ENCODE assay signal across 20 cellular contexts in genomic region chr1:12760256-12760795, GRCh38. TPM values are rescaled to one million over a fixed set of nuclear protein-coding genes. Genes with fewer than 3 reads are reported as not detected.
DNase-seq lines count a peak whose midpoint lies in the region; ATAC-seq, FAIRE-seq and TF ChIP-seq lines count a peak whose summit lies in the region.
"Had no signal": no experiment of that assay in that cellular context is flagged by ENCODE, and none has a peak within 500 bp of the region (broad histone marks: within the 10 kb centered on the region; RNA-seq: fewer than 3 reads in every experiment).

No MANE protein-coding gene starts in this region.

- ATAC-seq in HepG2: peak; percentile 93
- ATAC-seq: activated T-cell treated with anti-CD3 and anti-CD28 coated beads, Interleukin-2, amount 50 U/mL, for 4 hours; natural killer cell treated with Interleukin-12 subunit alpha and Interleukin-12 subunit beta and Interleukin-15 and Interleukin-18, amount 100 ng/mL, for 72 hours had no signal

- H2AFZ ChIP-seq in HepG2 (ENCODE audit: low read length): no peak overlapping the region

- no peak for FAIRE-seq in HepG2 (lab: Jason Lieb, UNC)
- FAIRE-seq: RCC 7860 had no signal

- H3K79me2 ChIP-seq in HepG2 (ENCODE audit: insufficient read depth, low read length): no peaks in the 10 kb centered on the region

- H3K9me3 ChIP-seq in HepG2 (ENCODE audit: low read length): no peaks in the 10 kb centered on the region
- H3K9me3 ChIP-seq in ovary: no peaks in the 10 kb centered on the region
- H3K9me3 ChIP-seq: right lobe of liver had no signal

- DNase-seq in GM10266 (ENCODE audit: extremely low spot score) (no peak), HuH-7 (ENCODE audit: low spot score) (peak; percentile 51), SK-MEL-5 (ENCODE audit: low read depth, low spot score) (peak; percentile 36), HepG2 (ENCODE audit: low spot score) (peak; percentile 25), HK-2 (ENCODE audit: unreplicated experiment) (no peak), SK-N-DZ (ENCODE audit: low spot score) (no peak), ovary (no peak)
- DNase-seq: activated CD4-positive, alpha-beta T cell treated with anti-CD3 and anti-CD28 coated beads for 48 hours; activated T-cell treated with anti-CD3 and anti-CD28 coated beads, Interleukin-2, amount 50 U/mL, for 4 hours; CD4-positive, CD25-positive, alpha-beta regulatory T cell; NCI-H1092; NCI-H345; right lobe of liver; stimulated activated CD4-positive, alpha-beta T cell treated with anti-CD3 and anti-CD28 coated beads, Interleukin-4, amount 100 ng/mL, for 24 hours; T-helper 2 cell had no signal

- TF ChIP-seq EP300 in HepG2 (IDR thresholded peaks at IDR 0.05; ENCODE audit: low read depth in 2 of 2, low read length in 2 of 2): no peak
- TF ChIP-seq EP300 in HepG2 (CRISPR knock-in tag; IDR thresholded peaks at IDR 0.05; ENCODE audit: borderline replicate concordance): no peak
- no peak for TF ChIP-seq EP300 in ovary (IDR thresholded peaks at IDR 0.05)

- WGBS in HepG2 (ENCODE audit: low lambda C conversion rate): 0% methylated on average over 2 of the region's 7 CpGs
- WGBS in ovary, 3 donors: 53 to 64% (median 61%) methylated on average over 7 of the region's 7 CpGs

- POLR2A ChIA-PET in HepG2 (lab: Yijun Ruan, JAX): no interaction called here

- CTCF ChIA-PET in HepG2 (lab: Yijun Ruan, JAX; ENCODE audit: low intra/inter-chr PET ratio, low total read pairs): no interaction called here

- H3K4me3 ChIP-seq in HepG2 (replicated peaks in 1 of 3; ENCODE audit: insufficient read depth in 1 of 3, low read depth in 2 of 3, low read length in 3 of 3) (no peak overlapping the region), ovary (no peak overlapping the region)
- H3K4me3 ChIP-seq: lung, right lobe of liver had no signal

- BruUV-seq in HepG2 (replicated peaks; lab: Mats Ljungman, UMichigan): no TSS peak

- TF ChIP-seq RAD21 in HepG2 (CRISPR knock-in tag; IDR thresholded peaks at IDR 0.05): no peak

- no peaks in the 10 kb centered on the region for H3K36me3 ChIP-seq in HepG2 (replicated peaks in 1 of 2; ENCODE audit: control insufficient read depth in 1 of 2, insufficient read depth in 2 of 2, low read length in 2 of 2)
- H3K36me3 ChIP-seq in ovary: no peaks in the 10 kb centered on the region
- H3K36me3 ChIP-seq: right lobe of liver had no signal

- H3K9ac ChIP-seq in HepG2 (ENCODE audit: insufficient read depth, low read depth, low read length): no peak overlapping the region

- H3K4me2 ChIP-seq in HepG2 (ENCODE audit: low read depth, low read length): no peak overlapping the region

- in situ Hi-C loops in SK-MEL-5 (cut with HindIII; ENCODE audit: low pct_unique_long_range_greater_than_20kb, low sequenced_read_pairs): no loop called here
- in situ Hi-C loops in HepG2 (cut with HindIII; ENCODE audit: extremely low pct_ligation_motif_present, low pct_unique_long_range_greater_than_20kb): no loop called here

- intact Hi-C loops in HepG2 (cut with micrococcal nuclease; ENCODE audit: unreplicated experiment) (no loop called here), ovary (cut with DNase I) (no loop called here)

- no peak for TF ChIP-seq POLR2A in HepG2 (IDR thresholded peaks at IDR 0.05; ENCODE audit: insufficient read depth in 1 of 2, low read depth in 2 of 2, low read length in 2 of 2)
- no peak for TF ChIP-seq POLR2A in ovary (IDR thresholded peaks at IDR 0.05)

- H4K20me1 ChIP-seq in HepG2 (ENCODE audit: insufficient read depth, low read length): no peaks in the 10 kb centered on the region

- H3K4me1 ChIP-seq in HepG2 (ENCODE audit: insufficient read depth, low read length) (no peaks in the 10 kb centered on the region), ovary (ENCODE audit: insufficient read depth) (no peaks in the 10 kb centered on the region)
- H3K4me1 ChIP-seq: right lobe of liver had no signal

- peaks cover 0 to 36% of the 10 kb centered on the region in 2 experiments; a peak in 2 of 5 replicates for H3K27me3 ChIP-seq in HepG2 (ENCODE audit: control insufficient read depth in 1 of 2, insufficient read depth in 2 of 2, low read length in 2 of 2)
- H3K27me3 ChIP-seq in ovary: no peaks in the 10 kb centered on the region
- H3K27me3 ChIP-seq: right lobe of liver had no signal

- peak; percentile 9 for TF ChIP-seq CTCF in GM10266 (IDR thresholded peaks at IDR 0.05; ENCODE audit: control insufficient read depth, insufficient read depth, low read depth, missing control alignments)
- peak; percentile 30; the same call in 1 of the 2 replicates for TF ChIP-seq CTCF in HepG2 (CRISPR knock-in tag; IDR thresholded peaks at IDR 0.05)
- no peak for TF ChIP-seq CTCF in ovary (IDR thresholded peaks at IDR 0.05)

- H3K27ac ChIP-seq in HepG2 (ENCODE audit: extremely low read length, insufficient read depth, low read length) (no peak overlapping the region), ovary (no peak overlapping the region)
- H3K27ac ChIP-seq: right lobe of liver had no signal

RNA-seq across cellular contexts. Expression of gene PRAMEF12, which starts 13.2 kb away (rescaled TPM):
- not detected in 2 replicates for total RNA-seq in SK-MEL-5 (2014; rRNA removed; shearing (Covaris generic))
- polyA plus RNA-seq in SK-MEL-5 (2015; cell fraction: cytosol; rRNA removed): not detected in 2 replicates
- not detected in 2 replicates for polyA plus RNA-seq in SK-MEL-5 (2015; cell fraction: nucleus; rRNA removed)
- total RNA-seq in HepG2 (2016; rRNA removed; fragmentation: Illumina TruSeq; extraction: Trizol): not detected in 2 replicates
- total RNA-seq in HepG2 (2016; cell fraction: cytosol; rRNA removed; fragmentation: Illumina TruSeq; extraction: Trizol; ENCODE audit: low read depth): not detected in 2 replicates
- total RNA-seq in HepG2 (2016; cell fraction: insoluble cytoplasmic fraction; rRNA removed; fragmentation: Illumina TruSeq; extraction: Trizol): not detected in 2 replicates
- total RNA-seq in HepG2 (2016; cell fraction: membrane; rRNA removed; fragmentation: Illumina TruSeq; extraction: Trizol): not detected in 2 replicates
- not detected in 2 replicates for total RNA-seq in HepG2 (2016; cell fraction: nucleus; rRNA removed; fragmentation: Illumina TruSeq; extraction: Trizol)
- polyA plus RNA-seq in HepG2 (2011; rRNA removed): not detected in 2 replicates
- not detected in 2 replicates for polyA plus RNA-seq in HepG2 (2011; cell fraction: cytosol; rRNA removed)
- not detected in 2 replicates for polyA plus RNA-seq in HepG2 (2011; cell fraction: nucleus; rRNA removed)
- not detected in 2 replicates for polyA plus RNA-seq in HepG2 (2012)
- polyA plus RNA-seq in HepG2 (2016; cell fraction: cytosol; fragmentation: Illumina TruSeq; extraction: Trizol; ENCODE audit: low read depth): not detected in 2 replicates
- polyA plus RNA-seq in HepG2 (2016; cell fraction: insoluble cytoplasmic fraction; fragmentation: Illumina TruSeq; extraction: Trizol; ENCODE audit: low read depth): not detected in 2 replicates
- not detected in 2 replicates for polyA plus RNA-seq in HepG2 (2016; cell fraction: membrane; fragmentation: Illumina TruSeq; extraction: Trizol; ENCODE audit: low read depth)
- polyA plus RNA-seq in HepG2 (2016; cell fraction: nucleus; fragmentation: Illumina TruSeq; extraction: Trizol; ENCODE audit: insufficient read depth, low read depth): not detected in 2 replicates
- not detected in 2 replicates for polyA minus RNA-seq in HepG2 (2011; rRNA and poly(A)+ RNA removed; ENCODE audit: low replicate concordance)
- not detected in 2 replicates for polyA minus RNA-seq in HepG2 (2011; cell fraction: cytosol; rRNA and poly(A)+ RNA removed)
- not detected in 2 replicates for polyA minus RNA-seq in HepG2 (2011; cell fraction: nucleus; rRNA and poly(A)+ RNA removed)
- polyA plus RNA-seq in SK-N-DZ (2014; cell fraction: cytosol; rRNA removed): not detected in 2 replicates
- not detected in 2 replicates for polyA plus RNA-seq in SK-N-DZ (2014; cell fraction: nucleus; rRNA removed)
- not detected for total RNA-seq in ovary
- polyA plus RNA-seq in ovary: not detected
- total RNA-seq: activated T-cell treated with anti-CD3 and anti-CD28 coated beads, Interleukin-2, amount 50 U/mL, for 4 hours; CD4-positive, CD25-positive, alpha-beta regulatory T cell; G401; lung; natural killer cell treated with Interleukin-12 subunit alpha and Interleukin-12 subunit beta and Interleukin-15 and Interleukin-18, amount 100 ng/mL, for 72 hours; right lobe of liver; ureter had no signal
- polyA plus RNA-seq: CD4-positive, CD25-positive, alpha-beta regulatory T cell; lung had no signal

RNA-seq across cellular contexts. Expression of gene CFAP107, which starts 14.3 kb away (rescaled TPM):
- not detected in 2 replicates for total RNA-seq in SK-MEL-5 (2014; rRNA removed; shearing (Covaris generic))
- not detected in 2 replicates for polyA plus RNA-seq in SK-MEL-5 (2015; cell fraction: cytosol; rRNA removed)
- polyA plus RNA-seq in SK-MEL-5 (2015; cell fraction: nucleus; rRNA removed): not detected in 2 replicates
- not detected in 2 replicates for total RNA-seq in HepG2 (2016; rRNA removed; fragmentation: Illumina TruSeq; extraction: Trizol)
- total RNA-seq in HepG2 (2016; cell fraction: cytosol; rRNA removed; fragmentation: Illumina TruSeq; extraction: Trizol; ENCODE audit: low read depth): not detected in 2 replicates
- total RNA-seq in HepG2 (2016; cell fraction: insoluble cytoplasmic fraction; rRNA removed; fragmentation: Illumina TruSeq; extraction: Trizol): not detected in 2 replicates
- total RNA-seq in HepG2 (2016; cell fraction: membrane; rRNA removed; fragmentation: Illumina TruSeq; extraction: Trizol): not detected in 2 replicates
- not detected in 2 replicates for total RNA-seq in HepG2 (2016; cell fraction: nucleus; rRNA removed; fragmentation: Illumina TruSeq; extraction: Trizol)
- not detected in 2 replicates for polyA plus RNA-seq in HepG2 (2011; rRNA removed)
- polyA plus RNA-seq in HepG2 (2011; cell fraction: cytosol; rRNA removed): not detected in 2 replicates
- polyA plus RNA-seq in HepG2 (2011; cell fraction: nucleus; rRNA removed): not detected in 2 replicates
- polyA plus RNA-seq in HepG2 (2012): not detected in 2 replicates
- polyA plus RNA-seq in HepG2 (2016; cell fraction: cytosol; fragmentation: Illumina TruSeq; extraction: Trizol; ENCODE audit: low read depth): not detected in 2 replicates
- not detected in 2 replicates for polyA plus RNA-seq in HepG2 (2016; cell fraction: insoluble cytoplasmic fraction; fragmentation: Illumina TruSeq; extraction: Trizol; ENCODE audit: low read depth)
- polyA plus RNA-seq in HepG2 (2016; cell fraction: membrane; fragmentation: Illumina TruSeq; extraction: Trizol; ENCODE audit: low read depth): not detected in 2 replicates
- polyA plus RNA-seq in HepG2 (2016; cell fraction: nucleus; fragmentation: Illumina TruSeq; extraction: Trizol; ENCODE audit: insufficient read depth, low read depth): not detected in 2 replicates
- not detected in 2 replicates for polyA minus RNA-seq in HepG2 (2011; rRNA and poly(A)+ RNA removed; ENCODE audit: low replicate concordance)
- polyA minus RNA-seq in HepG2 (2011; cell fraction: cytosol; rRNA and poly(A)+ RNA removed): not detected in 2 replicates
- polyA minus RNA-seq in HepG2 (2011; cell fraction: nucleus; rRNA and poly(A)+ RNA removed): not detected in 2 replicates
- not detected in 2 replicates for polyA plus RNA-seq in SK-N-DZ (2014; cell fraction: cytosol; rRNA removed)
- polyA plus RNA-seq in SK-N-DZ (2014; cell fraction: nucleus; rRNA removed): not detected in 2 replicates
- total RNA-seq in ovary: 1 to 10 TPM in 1 of 7 donors, under 1 TPM in 3, not detected in 3; 0.32 to 2.2 (median 0.76) TPM
- not detected for polyA plus RNA-seq in ovary
- total RNA-seq: activated T-cell treated with anti-CD3 and anti-CD28 coated beads, Interleukin-2, amount 50 U/mL, for 4 hours; CD4-positive, CD25-positive, alpha-beta regulatory T cell; G401; natural killer cell treated with Interleukin-12 subunit alpha and Interleukin-12 subunit beta and Interleukin-15 and Interleukin-18, amount 100 ng/mL, for 72 hours; right lobe of liver; ureter had no signal
- polyA plus RNA-seq: CD4-positive, CD25-positive, alpha-beta regulatory T cell had no signal

RNA-seq across cellular contexts. Expression of gene PRAMEF1, which starts 30.9 kb away (rescaled TPM):
- total RNA-seq in SK-MEL-5 (2014; rRNA removed; shearing (Covaris generic)): not detected in 2 replicates
- polyA plus RNA-seq in SK-MEL-5 (2015; cell fraction: cytosol; rRNA removed): not detected in 2 replicates
- polyA plus RNA-seq in SK-MEL-5 (2015; cell fraction: nucleus; rRNA removed): not detected in 2 replicates
- total RNA-seq in HepG2 (2016; rRNA removed; fragmentation: Illumina TruSeq; extraction: Trizol) (not detected in 2 replicates), ovary (not detected)
- total RNA-seq in HepG2 (2016; cell fraction: cytosol; rRNA removed; fragmentation: Illumina TruSeq; extraction: Trizol; ENCODE audit: low read depth): not detected in 2 replicates
- not detected in 2 replicates for total RNA-seq in HepG2 (2016; cell fraction: insoluble cytoplasmic fraction; rRNA removed; fragmentation: Illumina TruSeq; extraction: Trizol)
- total RNA-seq in HepG2 (2016; cell fraction: membrane; rRNA removed; fragmentation: Illumina TruSeq; extraction: Trizol): not detected in 2 replicates
- total RNA-seq in HepG2 (2016; cell fraction: nucleus; rRNA removed; fragmentation: Illumina TruSeq; extraction: Trizol): not detected in 2 replicates
- polyA plus RNA-seq in HepG2 (2011; rRNA removed) (not detected in 2 replicates), ovary (not detected)
- not detected in 2 replicates for polyA plus RNA-seq in HepG2 (2011; cell fraction: cytosol; rRNA removed)
- polyA plus RNA-seq in HepG2 (2011; cell fraction: nucleus; rRNA removed): not detected in 2 replicates
- polyA plus RNA-seq in HepG2 (2012): not detected in 2 replicates
- not detected in 2 replicates for polyA plus RNA-seq in HepG2 (2016; cell fraction: cytosol; fragmentation: Illumina TruSeq; extraction: Trizol; ENCODE audit: low read depth)
- polyA plus RNA-seq in HepG2 (2016; cell fraction: insoluble cytoplasmic fraction; fragmentation: Illumina TruSeq; extraction: Trizol; ENCODE audit: low read depth): not detected in 2 replicates
- not detected in 2 replicates for polyA plus RNA-seq in HepG2 (2016; cell fraction: membrane; fragmentation: Illumina TruSeq; extraction: Trizol; ENCODE audit: low read depth)
- polyA plus RNA-seq in HepG2 (2016; cell fraction: nucleus; fragmentation: Illumina TruSeq; extraction: Trizol; ENCODE audit: insufficient read depth, low read depth): not detected in 2 replicates
- not detected in 2 replicates for polyA minus RNA-seq in HepG2 (2011; rRNA and poly(A)+ RNA removed; ENCODE audit: low replicate concordance)
- polyA minus RNA-seq in HepG2 (2011; cell fraction: cytosol; rRNA and poly(A)+ RNA removed): not detected in 2 replicates
- not detected in 2 replicates for polyA minus RNA-seq in HepG2 (2011; cell fraction: nucleus; rRNA and poly(A)+ RNA removed)
- polyA plus RNA-seq in SK-N-DZ (2014; cell fraction: cytosol; rRNA removed): not detected in 2 replicates
- not detected in 2 replicates for polyA plus RNA-seq in SK-N-DZ (2014; cell fraction: nucleus; rRNA removed)
- total RNA-seq: activated T-cell treated with anti-CD3 and anti-CD28 coated beads, Interleukin-2, amount 50 U/mL, for 4 hours; CD4-positive, CD25-positive, alpha-beta regulatory T cell; lung; natural killer cell treated with Interleukin-12 subunit alpha and Interleukin-12 subunit beta and Interleukin-15 and Interleukin-18, amount 100 ng/mL, for 72 hours; right lobe of liver; ureter had no signal
- polyA plus RNA-seq: CD4-positive, CD25-positive, alpha-beta regulatory T cell; lung had no signal

RNA-seq across cellular contexts. Expression of gene AADACL3, which starts 44.4 kb away (rescaled TPM):
- total RNA-seq in SK-MEL-5 (2014; rRNA removed; shearing (Covaris generic)): not detected in 2 replicates
- not detected in 2 replicates for polyA plus RNA-seq in SK-MEL-5 (2015; cell fraction: cytosol; rRNA removed)
- not detected in 2 replicates for polyA plus RNA-seq in SK-MEL-5 (2015; cell fraction: nucleus; rRNA removed)
- not detected in 2 replicates for total RNA-seq in HepG2 (2016; rRNA removed; fragmentation: Illumina TruSeq; extraction: Trizol)
- total RNA-seq in HepG2 (2016; cell fraction: cytosol; rRNA removed; fragmentation: Illumina TruSeq; extraction: Trizol; ENCODE audit: low read depth): not detected in 2 replicates
- total RNA-seq in HepG2 (2016; cell fraction: insoluble cytoplasmic fraction; rRNA removed; fragmentation: Illumina TruSeq; extraction: Trizol): not detected in 2 replicates
- not detected in 2 replicates for total RNA-seq in HepG2 (2016; cell fraction: membrane; rRNA removed; fragmentation: Illumina TruSeq; extraction: Trizol)
- total RNA-seq in HepG2 (2016; cell fraction: nucleus; rRNA removed; fragmentation: Illumina TruSeq; extraction: Trizol): not detected in 2 replicates
- 0.01 TPM in 1 of 2 replicates, not detected in the other for polyA plus RNA-seq in HepG2 (2011; rRNA removed)
- polyA plus RNA-seq in HepG2 (2011; cell fraction: cytosol; rRNA removed): not detected in 2 replicates
- not detected in 2 replicates for polyA plus RNA-seq in HepG2 (2011; cell fraction: nucleus; rRNA removed)
- polyA plus RNA-seq in HepG2 (2012): not detected in 2 replicates
- polyA plus RNA-seq in HepG2 (2016; cell fraction: cytosol; fragmentation: Illumina TruSeq; extraction: Trizol; ENCODE audit: low read depth): not detected in 2 replicates
- not detected in 2 replicates for polyA plus RNA-seq in HepG2 (2016; cell fraction: insoluble cytoplasmic fraction; fragmentation: Illumina TruSeq; extraction: Trizol; ENCODE audit: low read depth)
- polyA plus RNA-seq in HepG2 (2016; cell fraction: membrane; fragmentation: Illumina TruSeq; extraction: Trizol; ENCODE audit: low read depth): not detected in 2 replicates
- polyA plus RNA-seq in HepG2 (2016; cell fraction: nucleus; fragmentation: Illumina TruSeq; extraction: Trizol; ENCODE audit: insufficient read depth, low read depth): not detected in 2 replicates
- polyA minus RNA-seq in HepG2 (2011; rRNA and poly(A)+ RNA removed; ENCODE audit: low replicate concordance): not detected in 2 replicates
- not detected in 2 replicates for polyA minus RNA-seq in HepG2 (2011; cell fraction: cytosol; rRNA and poly(A)+ RNA removed)
- polyA minus RNA-seq in HepG2 (2011; cell fraction: nucleus; rRNA and poly(A)+ RNA removed): not detected in 2 replicates
- polyA plus RNA-seq in SK-N-DZ (2014; cell fraction: cytosol; rRNA removed): not detected in 2 replicates
- not detected in 2 replicates for polyA plus RNA-seq in SK-N-DZ (2014; cell fraction: nucleus; rRNA removed)
- total RNA-seq in ovary: not detected
- polyA plus RNA-seq in ovary: not detected
- total RNA-seq: activated T-cell treated with anti-CD3 and anti-CD28 coated beads, Interleukin-2, amount 50 U/mL, for 4 hours; CD4-positive, CD25-positive, alpha-beta regulatory T cell; G401; lung; natural killer cell treated with Interleukin-12 subunit alpha and Interleukin-12 subunit beta and Interleukin-15 and Interleukin-18, amount 100 ng/mL, for 72 hours; right lobe of liver; ureter had no signal
- polyA plus RNA-seq: CD4-positive, CD25-positive, alpha-beta regulatory T cell; lung had no signal

Comparison
In these comparisons a context has a peak if more than half of its experiments do, and no peak if none do; other contexts are left out.
1. DNase-seq: peak in HuH-7 (single experiment), SK-MEL-5 (single experiment) and HepG2 (single experiment); none in GM10266 (single experiment), HK-2 (single experiment), SK-N-DZ (single experiment) and ovary (0 of 5).
2. CTCF ChIP-seq: peak in GM10266 (single experiment) and HepG2 (single experiment); none in ovary (0 of 3).